In genomic region chr20:57718490-57719009, GRCh38 we compare ENCODE assay signal across 8 cellular contexts. TPM values are rescaled to one million over a fixed set of nuclear protein-coding genes. Genes with fewer than 3 reads are reported as not detected.
DNase-seq lines count a peak whose midpoint lies in the region; TF ChIP-seq lines count a peak whose summit lies in the region.

No MANE protein-coding gene starts in this region.

- H3K27me3 ChIP-seq in DOHH2 (ENCODE audit: control insufficient read depth, low read length) (peaks cover 23% of the 10 kb centered on the region), SJCRH30 (no peaks in the 10 kb centered on the region)

- peak; percentile 90 for DNase-seq in GOT3 (lab: John Stamatoyannopoulos, UW)
- DNase-seq in Kasumi-1 (lab: John Stamatoyannopoulos, UW): peak; percentile 95 to 96
- peak; percentile 100 for DNase-seq in SJCRH30
- DNase-seq in activated naive CD4-positive, alpha-beta T cell (lab: John Stamatoyannopoulos, UW): peak; percentile 82 to 86 (median 83)
- peak; percentile 94 for DNase-seq in foreskin melanocyte
- peak; percentile 83 for DNase-seq in neural crest cell (ENCODE audit: low read depth, low spot score)

- no peak for TF ChIP-seq CTCF in DOHH2 (IDR thresholded peaks at IDR 0.05; ENCODE audit: low read depth, low read length, poor library complexity, severe bottlenecking)
- TF ChIP-seq CTCF in neural crest cell (conservative IDR thresholded peaks at IDR 0.05): no peak

- peak overlapping the region; percentile 54 for H3K4me2 ChIP-seq in DOHH2 (ENCODE audit: low read length)

- no peaks in the 10 kb centered on the region for H4K20me1 ChIP-seq in DOHH2 (ENCODE audit: control insufficient read depth, insufficient read depth, low read depth, low read length)

- H3K79me2 ChIP-seq in DOHH2 (ENCODE audit: control insufficient read depth, low read length): no peaks in the 10 kb centered on the region

- H3K36me3 Mint-ChIP-seq in neural crest cell (ENCODE audit: low read depth): no peaks in the 10 kb centered on the region
- H3K36me3 Mint-ChIP-seq in stimulated activated naive CD8-positive, alpha-beta T cell treated with anti-CD3 and anti-CD28 coated beads, Interleukin-15, Interleukin-2, amounts not matched to agents 100 ng/mL and 50 ng/mL, for 24 hours (ENCODE audit: low read depth): no peaks in the 10 kb centered on the region

- H3K27me3 Mint-ChIP-seq in neural crest cell (ENCODE audit: low read depth): peaks cover 78% of the 10 kb centered on the region
- peaks cover 4% of the 10 kb centered on the region for H3K27me3 Mint-ChIP-seq in stimulated activated naive CD8-positive, alpha-beta T cell treated with anti-CD3 and anti-CD28 coated beads, Interleukin-15, Interleukin-2, amounts not matched to agents 100 ng/mL and 50 ng/mL, for 24 hours

- H3K36me3 ChIP-seq in DOHH2 (ENCODE audit: control insufficient read depth, low read length) (no peaks in the 10 kb centered on the region), SJCRH30 (no peaks in the 10 kb centered on the region)

- H3K27ac ChIP-seq in DOHH2 (ENCODE audit: low read depth, low read length) (no peak overlapping the region), SJCRH30 (no peak overlapping the region)

- H3K4me1 ChIP-seq in DOHH2 (ENCODE audit: control insufficient read depth, low read length) (peaks cover 13% of the 10 kb centered on the region), SJCRH30 (peaks cover 24% of the 10 kb centered on the region)

- H3K9me2 ChIP-seq in DOHH2 (replicated peaks; ENCODE audit: control insufficient read depth, low read length): no peaks in the 10 kb centered on the region

- peaks cover 6% of the 10 kb centered on the region for H3K4me1 Mint-ChIP-seq in neural crest cell
- peaks cover 9% of the 10 kb centered on the region for H3K4me1 Mint-ChIP-seq in stimulated activated naive CD8-positive, alpha-beta T cell treated with anti-CD3 and anti-CD28 coated beads, Interleukin-15, Interleukin-2, amounts not matched to agents 100 ng/mL and 50 ng/mL, for 24 hours (ENCODE audit: low read depth)

- H3K4me3 ChIP-seq in DOHH2 (ENCODE audit: low read length) (peak overlapping the region; percentile 36), SJCRH30 (peak overlapping the region; percentile 49)

- H3K9me3 ChIP-seq in DOHH2 (ENCODE audit: control insufficient read depth, insufficient read depth, low read length) (no peaks in the 10 kb centered on the region), SJCRH30 (replicated peaks) (no peaks in the 10 kb centered on the region)

- H3K27ac Mint-ChIP-seq in neural crest cell (ENCODE audit: unreplicated experiment): no peak overlapping the region
- no peak overlapping the region for H3K27ac Mint-ChIP-seq in stimulated activated naive CD8-positive, alpha-beta T cell treated with anti-CD3 and anti-CD28 coated beads, Interleukin-15, Interleukin-2, amounts not matched to agents 100 ng/mL and 50 ng/mL, for 24 hours

- H3F3A ChIP-seq in DOHH2 (ENCODE audit: control insufficient read depth, insufficient read depth): peaks cover 3% of the 10 kb centered on the region; the same call in 1 of the 2 replicates

- peak overlapping the region; percentile 70 for H3K4me3 Mint-ChIP-seq in neural crest cell
- peak overlapping the region; percentile 45 for H3K4me3 Mint-ChIP-seq in stimulated activated naive CD8-positive, alpha-beta T cell treated with anti-CD3 and anti-CD28 coated beads, Interleukin-15, Interleukin-2, amounts not matched to agents 100 ng/mL and 50 ng/mL, for 24 hours

- H3K9me3 Mint-ChIP-seq in neural crest cell: no peaks in the 10 kb centered on the region
- no peaks in the 10 kb centered on the region for H3K9me3 Mint-ChIP-seq in stimulated activated naive CD8-positive, alpha-beta T cell treated with anti-CD3 and anti-CD28 coated beads, Interleukin-15, Interleukin-2, amounts not matched to agents 100 ng/mL and 50 ng/mL, for 24 hours

RNA-seq across cellular contexts. Expression of gene PMEPA1, which starts 8.7 kb away (rescaled TPM):
- total RNA-seq in SJCRH30 (2014; rRNA removed; shearing (Covaris generic)): 15.0 and 15.4 TPM in 2 replicates
- 3.2 and 4.2 TPM in 2 replicates for total RNA-seq in neural crest cell
